In the genomic region with DNA sequence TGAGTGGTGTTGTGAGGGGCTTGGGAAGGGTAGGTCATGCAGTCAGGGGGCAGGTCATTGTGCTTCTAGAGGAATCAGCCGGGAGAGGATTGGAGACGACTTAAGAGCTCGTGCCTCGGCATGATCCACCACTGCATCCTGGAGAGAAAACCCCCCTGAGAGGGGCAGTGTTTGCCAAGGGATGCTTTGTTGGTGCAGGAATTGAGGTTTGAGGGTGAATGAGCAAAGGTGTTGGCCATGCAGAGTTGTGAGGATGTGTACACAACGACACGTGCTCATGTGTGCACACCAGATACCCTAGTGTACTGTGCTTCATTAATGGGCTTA, we compare ENCODE assay signal across 2 cellular contexts.
TF ChIP-seq lines count a peak whose summit lies in the region.

No MANE protein-coding gene starts in this region.

TF ChIP-seq in SK-N-SH, 30 proteins besides CTCF, POLR2A, EP300 and RAD21 (continued from another document):
- TF ChIP-seq, protein P1, sequence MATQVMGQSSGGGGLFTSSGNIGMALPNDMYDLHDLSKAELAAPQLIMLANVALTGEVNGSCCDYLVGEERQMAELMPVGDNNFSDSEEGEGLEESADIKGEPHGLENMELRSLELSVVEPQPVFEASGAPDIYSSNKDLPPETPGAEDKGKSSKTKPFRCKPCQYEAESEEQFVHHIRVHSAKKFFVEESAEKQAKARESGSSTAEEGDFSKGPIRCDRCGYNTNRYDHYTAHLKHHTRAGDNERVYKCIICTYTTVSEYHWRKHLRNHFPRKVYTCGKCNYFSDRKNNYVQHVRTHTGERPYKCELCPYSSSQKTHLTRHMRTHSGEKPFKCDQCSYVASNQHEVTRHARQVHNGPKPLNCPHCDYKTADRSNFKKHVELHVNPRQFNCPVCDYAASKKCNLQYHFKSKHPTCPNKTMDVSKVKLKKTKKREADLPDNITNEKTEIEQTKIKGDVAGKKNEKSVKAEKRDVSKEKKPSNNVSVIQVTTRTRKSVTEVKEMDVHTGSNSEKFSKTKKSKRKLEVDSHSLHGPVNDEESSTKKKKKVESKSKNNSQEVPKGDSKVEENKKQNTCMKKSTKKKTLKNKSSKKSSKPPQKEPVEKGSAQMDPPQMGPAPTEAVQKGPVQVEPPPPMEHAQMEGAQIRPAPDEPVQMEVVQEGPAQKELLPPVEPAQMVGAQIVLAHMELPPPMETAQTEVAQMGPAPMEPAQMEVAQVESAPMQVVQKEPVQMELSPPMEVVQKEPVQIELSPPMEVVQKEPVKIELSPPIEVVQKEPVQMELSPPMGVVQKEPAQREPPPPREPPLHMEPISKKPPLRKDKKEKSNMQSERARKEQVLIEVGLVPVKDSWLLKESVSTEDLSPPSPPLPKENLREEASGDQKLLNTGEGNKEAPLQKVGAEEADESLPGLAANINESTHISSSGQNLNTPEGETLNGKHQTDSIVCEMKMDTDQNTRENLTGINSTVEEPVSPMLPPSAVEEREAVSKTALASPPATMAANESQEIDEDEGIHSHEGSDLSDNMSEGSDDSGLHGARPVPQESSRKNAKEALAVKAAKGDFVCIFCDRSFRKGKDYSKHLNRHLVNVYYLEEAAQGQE (IDR thresholded peaks at IDR 0.05; ENCODE audit: low read depth, low read length) = no peak
- TF ChIP-seq FOXM1 (IDR thresholded peaks at IDR 0.05; ENCODE audit: low read depth) (no peak), FOXJ3 (CRISPR knock-in tag; IDR thresholded peaks at IDR 0.05) (no peak), EZH2phosphoT487 (IDR thresholded peaks at IDR 0.05; ENCODE audit: borderline replicate concordance, low read depth) (no peak)
- TF ChIP-seq, protein P2, sequence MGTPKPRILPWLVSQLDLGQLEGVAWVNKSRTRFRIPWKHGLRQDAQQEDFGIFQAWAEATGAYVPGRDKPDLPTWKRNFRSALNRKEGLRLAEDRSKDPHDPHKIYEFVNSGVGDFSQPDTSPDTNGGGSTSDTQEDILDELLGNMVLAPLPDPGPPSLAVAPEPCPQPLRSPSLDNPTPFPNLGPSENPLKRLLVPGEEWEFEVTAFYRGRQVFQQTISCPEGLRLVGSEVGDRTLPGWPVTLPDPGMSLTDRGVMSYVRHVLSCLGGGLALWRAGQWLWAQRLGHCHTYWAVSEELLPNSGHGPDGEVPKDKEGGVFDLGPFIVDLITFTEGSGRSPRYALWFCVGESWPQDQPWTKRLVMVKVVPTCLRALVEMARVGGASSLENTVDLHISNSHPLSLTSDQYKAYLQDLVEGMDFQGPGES (IDR thresholded peaks at IDR 0.05; ENCODE audit: low read depth, low read length) = no peak
- TF ChIP-seq, protein P3, sequence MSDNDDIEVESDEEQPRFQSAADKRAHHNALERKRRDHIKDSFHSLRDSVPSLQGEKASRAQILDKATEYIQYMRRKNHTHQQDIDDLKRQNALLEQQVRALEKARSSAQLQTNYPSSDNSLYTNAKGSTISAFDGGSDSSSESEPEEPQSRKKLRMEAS (IDR thresholded peaks at IDR 0.05; ENCODE audit: low read depth) = no peak
- TF ChIP-seq, protein P4, sequence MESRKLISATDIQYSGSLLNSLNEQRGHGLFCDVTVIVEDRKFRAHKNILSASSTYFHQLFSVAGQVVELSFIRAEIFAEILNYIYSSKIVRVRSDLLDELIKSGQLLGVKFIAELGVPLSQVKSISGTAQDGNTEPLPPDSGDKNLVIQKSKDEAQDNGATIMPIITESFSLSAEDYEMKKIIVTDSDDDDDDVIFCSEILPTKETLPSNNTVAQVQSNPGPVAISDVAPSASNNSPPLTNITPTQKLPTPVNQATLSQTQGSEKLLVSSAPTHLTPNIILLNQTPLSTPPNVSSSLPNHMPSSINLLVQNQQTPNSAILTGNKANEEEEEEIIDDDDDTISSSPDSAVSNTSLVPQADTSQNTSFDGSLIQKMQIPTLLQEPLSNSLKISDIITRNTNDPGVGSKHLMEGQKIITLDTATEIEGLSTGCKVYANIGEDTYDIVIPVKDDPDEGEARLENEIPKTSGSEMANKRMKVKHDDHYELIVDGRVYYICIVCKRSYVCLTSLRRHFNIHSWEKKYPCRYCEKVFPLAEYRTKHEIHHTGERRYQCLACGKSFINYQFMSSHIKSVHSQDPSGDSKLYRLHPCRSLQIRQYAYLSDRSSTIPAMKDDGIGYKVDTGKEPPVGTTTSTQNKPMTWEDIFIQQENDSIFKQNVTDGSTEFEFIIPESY (IDR thresholded peaks at IDR 0.05; ENCODE audit: borderline replicate concordance, low read depth) = no peak

TF ChIP-seq in SK-N-SH treated with all-trans-retinoic acid at 6 μM for 48 hours, 23 proteins besides CTCF, POLR2A, EP300 and RAD21 (continued from another document):
- TF ChIP-seq ZNF70 (CRISPR knock-in tag; IDR thresholded peaks at IDR 0.05) (no peak), TCF4 (CRISPR knock-in tag; IDR thresholded peaks at IDR 0.05; ENCODE audit: borderline replicate concordance) (no peak), ISL1 (CRISPR knock-in tag; IDR thresholded peaks at IDR 0.05) (no peak), ESRRG (CRISPR knock-in tag; IDR thresholded peaks at IDR 0.05) (no peak)
